Comparison of ENCODE assay signal across 1 cellular context in the genomic region with DNA sequence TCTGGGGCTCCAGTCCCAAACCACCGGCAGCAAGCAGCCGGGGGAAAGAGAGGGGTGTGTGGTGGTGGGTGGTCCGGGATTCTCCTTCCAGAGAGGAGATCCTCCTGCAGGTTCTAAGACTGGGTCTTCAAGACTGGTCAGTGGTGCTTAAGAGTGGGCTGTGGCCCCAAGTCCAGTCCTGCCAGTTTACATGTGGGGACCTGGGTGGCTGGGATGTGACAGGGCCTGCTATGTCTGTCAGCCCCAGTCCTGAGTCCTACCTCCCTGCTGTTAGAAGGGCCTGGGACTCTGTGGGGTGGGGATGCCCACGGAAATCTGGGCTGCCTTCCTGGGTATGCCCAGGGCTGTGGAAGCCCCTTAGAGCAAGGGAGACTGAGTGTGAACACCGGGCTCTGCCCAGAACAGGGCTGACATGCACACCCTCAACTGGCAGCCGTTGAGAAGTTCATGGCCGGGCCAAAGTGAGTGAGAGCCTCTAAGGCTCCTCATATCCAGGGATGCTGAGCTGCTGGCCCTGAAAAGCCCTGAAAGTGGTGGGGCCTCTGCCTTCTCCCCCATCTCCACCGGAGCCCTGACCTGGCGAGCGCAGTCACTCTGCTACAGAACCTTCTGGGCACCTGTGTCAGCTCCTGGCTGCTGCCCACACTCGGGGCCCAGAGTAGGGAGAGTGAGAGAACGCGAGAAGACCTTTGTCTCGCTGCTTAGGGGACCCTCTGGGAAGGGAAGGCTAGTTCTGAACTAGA.
TF ChIP-seq lines count a peak whose summit lies in the region.

No MANE protein-coding gene starts in this region.

TF ChIP-seq in HCT116, 20 proteins besides CTCF, POLR2A, EP300 and RAD21 (continued from another document):
- TF ChIP-seq SIN3A (IDR thresholded peaks at IDR 0.05; ENCODE audit: low read depth), result no peak
